ENCODE assay signal across 21 cellular contexts in genomic region chr7:36449685-36450084, GRCh38.
DNase-seq lines count a peak whose midpoint lies in the region; ATAC-seq, FAIRE-seq and TF ChIP-seq lines count a peak whose summit lies in the region.
"Had no signal": no experiment of that assay in that cellular context is flagged by ENCODE, and none has a peak within 500 bp of the region (broad histone marks: within the 10 kb centered on the region; RNA-seq: fewer than 3 reads in every experiment).

No MANE protein-coding gene starts in this region.

- no peak overlapping the region for H3K4me2 ChIP-seq in K562 (ENCODE audit: insufficient read depth, low read length)

- no peak for ATAC-seq in Panc1
- no peak for ATAC-seq in K562
- ATAC-seq in pancreas, result peak; percentile 90 to 91 (median 91)

- TF ChIP-seq POLR2A in breast epithelium (IDR thresholded peaks at IDR 0.05), result no peak
- no peak for TF ChIP-seq POLR2A in K562 (conservative IDR thresholded peaks at IDR 0.05)

- H3K9me1 ChIP-seq in K562 (ENCODE audit: control insufficient read depth, insufficient read depth, low read length), result no peaks in the 10 kb centered on the region

- 91% methylated on average over 5 of the region's 5 CpGs for WGBS in K562 (ENCODE audit: insufficient coverage, low coverage, missing lambda C conversion rate)
- 35 to 46% methylated on average over 5 of the region's 5 CpGs for WGBS in pancreas, 2 donors

- BruUV-seq in MCF 10A (replicated peaks; lab: Mats Ljungman, UMichigan) (no TSS peak), Panc1 (replicated peaks; lab: Mats Ljungman, UMichigan) (no TSS peak), K562 (replicated peaks; lab: Mats Ljungman, UMichigan) (TSS peak; percentile 6)

- no peak for FAIRE-seq in K562 (lab: Jason Lieb, UNC)
- no peak for FAIRE-seq in pancreas (lab: Jason Lieb, UNC)
- FAIRE-seq: A549, GM12891, H54 had no signal

- no peak overlapping the region for H3K4me3 ChIP-seq in breast epithelium
- H3K4me3 ChIP-seq in Panc1 (ENCODE audit: low read depth in 2 of 2, low read length in 2 of 2), result no peak overlapping the region
- H3K4me3 ChIP-seq in K562, result no peak overlapping the region
- no peak overlapping the region for H3K4me3 ChIP-seq in pancreas
- H3K4me3 ChIP-seq: A549, HAP-1 had no signal

- no peak for TF ChIP-seq RAD21 in K562 (CRISPR knock-in tag; conservative IDR thresholded peaks at IDR 0.05 in 1 of 2, IDR thresholded peaks at IDR 0.05 in 1 of 2)

- H3K9me3 Mint-ChIP-seq in MCF 10A (ENCODE audit: unreplicated experiment), result no peaks in the 10 kb centered on the region
- peaks cover 2% of the 10 kb centered on the region for H3K9me3 Mint-ChIP-seq in activated naive CD4-positive, alpha-beta T cell treated with anti-CD3 and anti-CD28 coated beads for 36 hours
- H3K9me3 Mint-ChIP-seq in endothelial cell (ENCODE audit: unreplicated experiment), result no peaks in the 10 kb centered on the region
- H3K9me3 Mint-ChIP-seq: CD4-positive, alpha-beta memory T cell had no signal

- no peak for TF ChIP-seq EP300 in K562 (IDR thresholded peaks at IDR 0.05; ENCODE audit: low read length)

- H3K36me3 ChIP-seq in breast epithelium, result no peaks in the 10 kb centered on the region
- H3K36me3 ChIP-seq in Panc1 (ENCODE audit: control insufficient read depth, insufficient read depth, low read length), result peaks cover 89% of the 10 kb centered on the region
- H3K36me3 ChIP-seq in K562 (ENCODE audit: control insufficient read depth, insufficient read depth, low read length), result peaks cover 79% of the 10 kb centered on the region
- H3K36me3 ChIP-seq in pancreas, result no peaks in the 10 kb centered on the region

- H3K4me3 Mint-ChIP-seq in MCF 10A (ENCODE audit: unreplicated experiment) (no peak overlapping the region), endothelial cell (ENCODE audit: unreplicated experiment) (no peak overlapping the region)
- H3K4me3 Mint-ChIP-seq in activated naive CD4-positive, alpha-beta T cell treated with anti-CD3 and anti-CD28 coated beads for 36 hours, result no peak overlapping the region
- H3K4me3 Mint-ChIP-seq: CD4-positive, alpha-beta memory T cell had no signal

- intact Hi-C loops in MCF 10A (cut with micrococcal nuclease) (no loop called here), breast epithelium (cut with DNase I; ENCODE audit: low total_unique reads) (no loop called here), Panc1 (cut with micrococcal nuclease; ENCODE audit: unreplicated experiment) (no loop called here), K562 (cut with micrococcal nuclease) (no loop called here), pancreas (cut with DNase I) (no loop called here)
- intact Hi-C loops in activated naive CD4-positive, alpha-beta T cell treated with anti-CD3 and anti-CD28 coated beads for 36 hours (cut with micrococcal nuclease), result no loop called here

- H3K79me2 ChIP-seq in K562 (ENCODE audit: control insufficient read depth, insufficient read depth, low read length), result no peaks in the 10 kb centered on the region

- peak overlapping the region; percentile 7 for H3K27ac Mint-ChIP-seq in MCF 10A (ENCODE audit: low read depth, unreplicated experiment)
- H3K27ac Mint-ChIP-seq in activated naive CD4-positive, alpha-beta T cell treated with anti-CD3 and anti-CD28 coated beads for 36 hours, result no peak overlapping the region
- no peak overlapping the region for H3K27ac Mint-ChIP-seq in endothelial cell (ENCODE audit: unreplicated experiment)
- H3K27ac Mint-ChIP-seq: CD4-positive, alpha-beta memory T cell had no signal

- H3K4me1 Mint-ChIP-seq in MCF 10A (ENCODE audit: insufficient read depth, unreplicated experiment) (peaks cover 6% of the 10 kb centered on the region), endothelial cell (ENCODE audit: unreplicated experiment) (no peaks in the 10 kb centered on the region)
- no peaks in the 10 kb centered on the region for H3K4me1 Mint-ChIP-seq in activated naive CD4-positive, alpha-beta T cell treated with anti-CD3 and anti-CD28 coated beads for 36 hours (ENCODE audit: low read depth)
- H3K4me1 Mint-ChIP-seq: CD4-positive, alpha-beta memory T cell had no signal

- in situ Hi-C loops in Panc1 (cut with HindIII; ENCODE audit: low pct_unique_long_range_greater_than_20kb, low sequenced_read_pairs), result no loop called here
- in situ Hi-C loops in K562 (cut with MboI), result no loop called here

- H3K9me3 ChIP-seq in breast epithelium (no peaks in the 10 kb centered on the region), Panc1 (ENCODE audit: control insufficient read depth, insufficient read depth, low read depth, low read length) (no peaks in the 10 kb centered on the region), K562 (replicated peaks; ENCODE audit: control insufficient read depth, insufficient read depth, low read depth, low read length) (no peaks in the 10 kb centered on the region), pancreas (no peaks in the 10 kb centered on the region)
- H3K9me3 ChIP-seq: A549, HAP-1 had no signal

- H3K36me3 Mint-ChIP-seq in MCF 10A (ENCODE audit: insufficient read depth, unreplicated experiment) (peaks cover 42% of the 10 kb centered on the region), endothelial cell (ENCODE audit: low read depth, unreplicated experiment) (no peaks in the 10 kb centered on the region)
- peaks cover 38% of the 10 kb centered on the region for H3K36me3 Mint-ChIP-seq in activated naive CD4-positive, alpha-beta T cell treated with anti-CD3 and anti-CD28 coated beads for 36 hours (ENCODE audit: low read depth)
- H3K36me3 Mint-ChIP-seq: CD4-positive, alpha-beta memory T cell had no signal

- CTCF ChIA-PET in MCF 10A (lab: Yijun Ruan, JAX), result interaction anchor here (0.9 to 4.3 kb wide), 4 partner anchors 9 to 750 kb away, joined by 4 to 46 read pairs (median 4); no protein-coding TSS in a partner anchor
- CTCF ChIA-PET in Panc1 (lab: Charles Lee), result interaction anchor here (0.5 kb wide), 1 partner anchor 13 kb away, joined by 3 read pairs; no protein-coding TSS in a partner anchor
- CTCF ChIA-PET in K562 (lab: Yijun Ruan, JAX; ENCODE audit: low intra/inter-chr PET ratio), result no interaction called here
- CTCF ChIA-PET in activated naive CD4-positive, alpha-beta T cell treated with anti-CD3 and anti-CD28 coated beads for 36 hours (lab: Charles Lee), result interaction anchor here (1.2 kb wide), 1 partner anchor 9 kb away, joined by 9 read pairs; no protein-coding TSS in a partner anchor

- TF ChIP-seq CTCF in MCF 10A (IDR thresholded peaks at IDR 0.05; ENCODE audit: unreplicated experiment) (no peak), breast epithelium (IDR thresholded peaks at IDR 0.05) (no peak), Panc1 (IDR thresholded peaks at IDR 0.05) (no peak), K562 (IDR thresholded peaks at IDR 0.05 in 2 of 3, conservative IDR thresholded peaks at IDR 0.05 in 1 of 3; ENCODE audit: insufficient read depth in 2 of 3, low read depth in 1 of 3, low read length in 3 of 3) (no peak), pancreas (IDR thresholded peaks at IDR 0.05) (no peak), endothelial cell (IDR thresholded peaks at IDR 0.05; ENCODE audit: unreplicated experiment) (no peak)

- H3K27me3 Mint-ChIP-seq in MCF 10A (ENCODE audit: insufficient read depth, unreplicated experiment), result no peaks in the 10 kb centered on the region
- no peaks in the 10 kb centered on the region for H3K27me3 Mint-ChIP-seq in activated naive CD4-positive, alpha-beta T cell treated with anti-CD3 and anti-CD28 coated beads for 36 hours (ENCODE audit: low read depth)
- H3K27me3 Mint-ChIP-seq in endothelial cell (ENCODE audit: unreplicated experiment), result no peaks in the 10 kb centered on the region
- H3K27me3 Mint-ChIP-seq: CD4-positive, alpha-beta memory T cell had no signal

- no peak overlapping the region for H3K9ac ChIP-seq in K562 (ENCODE audit: insufficient read depth in 1 of 2, low read depth in 2 of 2, low read length in 2 of 2)

- DNase-seq in MCF 10A (ENCODE audit: unreplicated experiment) (no peak), breast epithelium (ENCODE audit: low spot score in 2 of 2) (no peak), Panc1 (ENCODE audit: low read depth, low spot score) (no peak), K562 (ENCODE audit: extremely low read depth in 1 of 4, low spot score in 3 of 4) (no peak), pancreas (peak in 1 of 6 donors; percentile 27), AML-193 (lab: John Stamatoyannopoulos, UW) (no peak), endothelial cell (ENCODE audit: low spot score) (no peak)
- DNase-seq in activated naive CD4-positive, alpha-beta T cell treated with anti-CD3 and anti-CD28 coated beads for 36 hours, result no peak
- DNase-seq: 8988T; C1 segment of cervical spinal cord; Calu3; CD4-positive, alpha-beta memory T cell; COR-L47; DMS53; DMS79 treated with DMSO at 0.1 percent for 48 hours; GF-D8; GOT3 had no signal

- H3K27me3 ChIP-seq in breast epithelium (no peaks in the 10 kb centered on the region), Panc1 (ENCODE audit: control insufficient read depth, insufficient read depth, low read length) (no peaks in the 10 kb centered on the region), K562 (ENCODE audit: control insufficient read depth in 2 of 2, insufficient read depth in 2 of 2, low read length in 2 of 2) (no peaks in the 10 kb centered on the region), pancreas (no peaks in the 10 kb centered on the region)

- H3K27ac ChIP-seq in breast epithelium (no peak overlapping the region), Panc1 (ENCODE audit: low read length) (peak overlapping the region; percentile 12; the same call in 1 of the 2 replicates), K562 (ENCODE audit: extremely low read depth, low read depth, low read length) (no peak overlapping the region), pancreas (peak overlapping the region in 3 of 4 donors; percentile 10 to 14 (median 14))
- H3K27ac ChIP-seq: A549 had no signal

- POLR2A ChIA-PET in MCF 10A (lab: Yijun Ruan, JAX) (interaction anchor here (0.5 to 0.8 kb wide), 2 partner anchors 40 to 156 kb away, joined by 3 read pairs; no protein-coding TSS in a partner anchor), Panc1 (lab: Charles Lee) (interaction anchor here (0.6 kb wide), 2 partner anchors 12 to 58 kb away, joined by 7 read pairs; no protein-coding TSS in a partner anchor), K562 (lab: Yijun Ruan, JAX) (interaction anchor here (1.1 kb wide), 1 partner anchor 8 kb away, joined by 3 read pairs; no protein-coding TSS in a partner anchor)

- H3K4me1 ChIP-seq in breast epithelium, result no peaks in the 10 kb centered on the region
- peaks cover 13% of the 10 kb centered on the region; the same call in 1 of the 2 replicates for H3K4me1 ChIP-seq in Panc1 (ENCODE audit: control insufficient read depth, insufficient read depth, low read length)
- no peaks in the 10 kb centered on the region for H3K4me1 ChIP-seq in K562 (replicated peaks in 1 of 2; ENCODE audit: control insufficient read depth in 2 of 2, insufficient read depth in 2 of 2, low read length in 2 of 2)
- peaks cover 5 to 13% (median 5%) of the 10 kb centered on the region in 3 donors for H3K4me1 ChIP-seq in pancreas

- H2AFZ ChIP-seq in K562 (ENCODE audit: low read depth, low read length), result no peak overlapping the region

- no peaks in the 10 kb centered on the region for H4K20me1 ChIP-seq in K562 (replicated peaks; ENCODE audit: control insufficient read depth, insufficient read depth, low read length)

Comparison
In these comparisons a context has a peak if more than half of its experiments do, and no peak if none do; other contexts are left out.
1. H3K27ac ChIP-seq: peak in Panc1 (single experiment) and pancreas (3 of 4); none in breast epithelium (0 of 2) and K562 (single experiment).
2. ATAC-seq: peak in pancreas (4 of 4); none in Panc1 (single experiment) and K562 (single experiment).